18 cellular contexts compared by ENCODE assay signal in the genomic region with DNA sequence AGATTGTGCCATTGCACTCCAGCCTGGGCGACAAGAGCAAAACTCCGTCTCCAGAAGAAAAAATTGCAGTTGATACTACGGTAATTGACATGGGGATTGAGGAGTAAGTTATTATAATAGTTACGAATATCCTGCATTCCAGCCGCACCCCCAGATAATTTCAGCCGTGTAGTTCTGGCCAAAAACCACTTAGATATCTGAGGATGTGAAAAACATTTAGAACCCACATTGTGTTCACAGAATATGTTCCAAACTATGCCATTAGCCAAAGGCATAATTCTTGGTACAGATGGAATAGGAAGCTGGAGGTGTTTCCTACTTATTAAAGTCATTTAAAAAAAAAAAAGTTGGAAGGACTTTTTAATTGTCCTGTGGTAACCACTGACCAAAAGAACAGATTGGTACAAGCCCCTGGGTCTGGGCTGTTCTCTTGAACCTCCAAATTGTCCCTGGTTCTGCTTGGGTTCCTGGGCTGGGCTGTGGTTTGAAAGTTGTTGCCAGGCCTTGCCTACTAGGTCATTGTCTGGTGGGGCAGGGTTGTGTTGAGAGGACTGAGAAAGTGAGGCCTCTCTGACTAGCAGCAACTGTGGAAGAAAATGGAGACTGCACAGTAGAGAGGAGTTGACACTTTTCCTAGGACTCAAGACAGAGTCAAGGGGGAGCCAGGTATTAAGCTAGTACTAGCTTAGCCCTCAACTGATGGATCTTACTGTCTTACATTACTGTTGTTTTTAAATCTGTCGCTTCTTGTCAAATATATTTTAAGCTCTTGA.
DNase-seq lines count a peak whose midpoint lies in the region; ATAC-seq and TF ChIP-seq lines count a peak whose summit lies in the region.
"Had no signal": no experiment of that assay in that cellular context is flagged by ENCODE, and none has a peak within 500 bp of the region (broad histone marks: within the 10 kb centered on the region; RNA-seq: fewer than 3 reads in every experiment).

No MANE protein-coding gene starts in this region.

- peak overlapping the region; percentile 65 for H3K27ac ChIP-seq in SJSA1
- H3K27ac ChIP-seq in epithelial cell of prostate: peak overlapping the region; percentile 93
- H3K27ac ChIP-seq: BLaER1, thyroid gland had no signal

- ATAC-seq in HG03521 (IDR thresholded peaks at IDR 0.05; ENCODE audit: unreplicated experiment): no peak

- DNase-seq in HFFc6 (no peak), SJSA1 (ENCODE audit: low read depth in 1 of 2, low spot score in 2 of 2) (no peak), epithelial cell of prostate (ENCODE audit: low read depth, low spot score) (no peak), GM19240 (ENCODE audit: insufficient read length, low spot score) (no peak), inferior parietal cortex (ENCODE audit: extremely low spot score) (no peak)
- DNase-seq: activated CD4-positive, alpha-beta memory T cell treated with anti-CD3 and anti-CD28 coated beads for 36 hours; activated T-cell treated with anti-CD3 and anti-CD28 coated beads, Interleukin-2, amount 50 U/mL, for 24 hours; cerebellar nuclear complex; DMS153; immature natural killer cell; NCI-H2029 treated with DMSO at 0.1 percent for 48 hours; NCI-H524 treated with DMSO at 0.1 percent for 48 hours; thyroid gland had no signal

- H3K27me3 Mint-ChIP-seq in HFFc6 (ENCODE audit: insufficient read depth): no peaks in the 10 kb centered on the region
- H3K27me3 Mint-ChIP-seq: activated naive CD8-positive, alpha-beta T cell; activated T-cell treated with anti-CD3 and anti-CD28 coated beads, Interleukin-2, amount 50 U/mL, for 24 hours; memory B cell had no signal

- peak overlapping the region; percentile 80 for H3K27ac Mint-ChIP-seq in HFFc6
- H3K27ac Mint-ChIP-seq: activated CD4-positive, alpha-beta memory T cell treated with anti-CD3 and anti-CD28 coated beads for 36 hours; activated naive CD8-positive, alpha-beta T cell; activated T-cell treated with anti-CD3 and anti-CD28 coated beads, Interleukin-2, amount 50 U/mL, for 24 hours; memory B cell had no signal

- H3K4me2 ChIP-seq in skeletal muscle satellite cell (ENCODE audit: low read length): peak overlapping the region; percentile 12
- H3K4me2 ChIP-seq: BLaER1 had no signal

- H3K4me1 ChIP-seq in SJSA1 (replicated peaks): peaks cover 37% of the 10 kb centered on the region
- H3K4me1 ChIP-seq in skeletal muscle satellite cell (ENCODE audit: control insufficient read depth, insufficient read depth, low read length): peaks cover 51% of the 10 kb centered on the region
- H3K4me1 ChIP-seq: thyroid gland had no signal

- H3K9me3 ChIP-seq in SJSA1 (replicated peaks): no peaks in the 10 kb centered on the region
- no peaks in the 10 kb centered on the region for H3K9me3 ChIP-seq in skeletal muscle satellite cell (replicated peaks; ENCODE audit: low read length)
- H3K9me3 ChIP-seq: thyroid gland had no signal

- H3K27me3 ChIP-seq in SJSA1 (replicated peaks) (no peaks in the 10 kb centered on the region), skeletal muscle satellite cell (ENCODE audit: control insufficient read depth, insufficient read depth, low read length) (no peaks in the 10 kb centered on the region)
- H3K27me3 ChIP-seq: BLaER1, thyroid gland had no signal

- peak overlapping the region; percentile 52 for H3K4me3 Mint-ChIP-seq in HFFc6
- H3K4me3 Mint-ChIP-seq: activated CD4-positive, alpha-beta memory T cell treated with anti-CD3 and anti-CD28 coated beads for 36 hours; activated naive CD8-positive, alpha-beta T cell; activated T-cell treated with anti-CD3 and anti-CD28 coated beads, Interleukin-2, amount 50 U/mL, for 24 hours; immature natural killer cell; memory B cell had no signal

- H3K4me3 ChIP-seq in SJSA1 (no peak overlapping the region), skeletal muscle satellite cell (ENCODE audit: low read length) (no peak overlapping the region)
- H3K4me3 ChIP-seq: BLaER1, thyroid gland had no signal

- peaks cover 15% of the 10 kb centered on the region for H3K36me3 Mint-ChIP-seq in HFFc6 (ENCODE audit: low read depth)

- H3K4me1 Mint-ChIP-seq in HFFc6 (ENCODE audit: low read depth): peaks cover 78% of the 10 kb centered on the region

- H3K9me3 Mint-ChIP-seq in HFFc6: peaks cover 5% of the 10 kb centered on the region; the same call in 1 of the 2 replicates
- H3K9me3 Mint-ChIP-seq: activated T-cell treated with anti-CD3 and anti-CD28 coated beads, Interleukin-2, amount 50 U/mL, for 24 hours; immature natural killer cell had no signal

- peak overlapping the region; percentile 53 for H3K9ac ChIP-seq in skeletal muscle satellite cell (ENCODE audit: low read depth, low read length)
- H3K9ac ChIP-seq: BLaER1 had no signal

- H3K36me3 ChIP-seq in SJSA1 (no peaks in the 10 kb centered on the region), skeletal muscle satellite cell (ENCODE audit: insufficient read depth, low read length) (no peaks in the 10 kb centered on the region)
- H3K36me3 ChIP-seq: thyroid gland had no signal

- TF ChIP-seq CTCF in HFFc6 (IDR thresholded peaks at IDR 0.05): no peak
